Comparison of ENCODE assay signal across 1 cellular context in the genomic region with DNA sequence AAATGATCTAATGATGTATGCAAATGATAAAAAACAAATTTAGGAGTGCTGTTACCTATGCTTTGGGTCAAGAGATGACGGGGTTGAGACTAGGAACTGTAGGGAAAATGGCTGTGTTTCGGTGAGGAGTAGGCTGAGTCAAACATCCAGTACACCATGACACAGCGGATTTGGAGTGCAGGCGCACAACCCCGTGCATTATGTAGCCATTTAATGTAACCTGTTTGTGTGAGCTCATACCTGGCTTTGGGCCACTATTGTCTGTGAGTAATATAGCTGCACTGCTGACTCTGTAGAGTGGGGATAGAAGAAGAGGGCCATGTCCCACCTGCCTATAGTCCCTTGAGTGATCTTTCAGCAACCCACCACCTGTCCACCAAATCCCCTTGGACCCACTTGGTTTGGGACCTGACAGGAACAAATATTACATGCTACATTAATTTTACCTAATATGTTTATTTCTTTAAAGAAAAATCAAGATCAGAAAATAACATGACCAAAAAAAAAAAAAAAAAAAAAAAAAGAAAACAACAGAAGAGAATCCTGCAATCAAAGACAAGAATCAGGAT.
TF ChIP-seq lines count a peak whose summit lies in the region.

No MANE protein-coding gene starts in this region.

TF ChIP-seq in GM23338, 12 proteins besides CTCF, POLR2A, EP300 and RAD21 (continued from another document):
- TF ChIP-seq STAT1 (IDR thresholded peaks at IDR 0.05; ENCODE audit: unreplicated experiment), result no peak
